In genomic region chr7:130831322-130831721, GRCh38 we compare ENCODE assay signal across 22 cellular contexts.
"Had no signal": no experiment of that assay in that cellular context is flagged by ENCODE, and none has a peak within 500 bp of the region (broad histone marks: within the 10 kb centered on the region; RNA-seq: fewer than 3 reads in every experiment).

No MANE protein-coding gene starts in this region.

- H3K36me3 ChIP-seq: neutrophil, pancreas, right lobe of liver, sigmoid colon, stomach, thoracic aorta, thyroid gland, tibial nerve, upper lobe of right lung, uterus had no signal

- H3K4me3 ChIP-seq: pancreas, psoas muscle, right lobe of liver, sigmoid colon, stomach, thoracic aorta, thyroid gland, tibial nerve, upper lobe of right lung, uterus had no signal

- H3K4me1 ChIP-seq: pancreas, psoas muscle, right lobe of liver, sigmoid colon, thyroid gland, tibial nerve, upper lobe of right lung, uterus had no signal

- ATAC-seq: naive thymus-derived CD8-positive, alpha-beta T cell; natural killer cell treated with Interleukin-12 subunit alpha and Interleukin-12 subunit beta and Interleukin-15 and Interleukin-18, amount 100 ng/mL, for 72 hours; right cardiac atrium; stimulated activated effector memory CD8-positive, alpha-beta T cell treated with anti-CD3 and anti-CD28 coated beads, Interleukin-12 subunit alpha, Interleukin-12 subunit beta, amount 100 ng/mL, for 72 hours; stimulated activated naive B cell treated with anti-CD40 and anti-IgM and Interleukin-4, amounts not matched to agents 10 μg/mL and 1 μg/mL and 100 μg/mL, for 72 hours had no signal

- H3K9me3 ChIP-seq: neutrophil, pancreas, thyroid gland had no signal

- H3K27ac ChIP-seq: neutrophil, pancreas, psoas muscle, right lobe of liver, sigmoid colon, stomach, thoracic aorta, thyroid gland, tibial nerve, upper lobe of right lung, uterus had no signal

- H3K27me3 ChIP-seq: neutrophil, pancreas, right lobe of liver, sigmoid colon, stomach, thyroid gland, tibial nerve, upper lobe of right lung, uterus had no signal

- DNase-seq: nephron progenitor cell; nucleus accumbens; pancreas; psoas muscle; right cardiac atrium; right lobe of liver; sigmoid colon; stimulated activated CD4-positive, alpha-beta T cell treated with anti-CD3 and anti-CD28 coated beads, Interleukin-15, amount 100 ng/mL, for 24 hours; stimulated activated CD4-positive, alpha-beta T cell treated with anti-CD3 and anti-CD28 coated beads, Interleukin-2, amount 100 ng/mL, for 24 hours; stimulated activated CD4-positive, alpha-beta T cell treated with anti-CD3 and anti-CD28 coated beads, Interleukin-2, amount 100 ng/mL, for 48 hours; stimulated activated naive B cell treated with anti-CD40 and anti-IgM and Interleukin-4, amounts not matched to agents 10 μg/mL and 1 μg/mL and 100 μg/mL, for 72 hours; stimulated activated naive CD4-positive, alpha-beta T cell treated with Interleukin-2 at 50 U/mL for 16 hours; stomach; thyroid gland; upper lobe of right lung; uterus had no signal
